29 cellular contexts compared by ENCODE assay signal in the genomic region with DNA sequence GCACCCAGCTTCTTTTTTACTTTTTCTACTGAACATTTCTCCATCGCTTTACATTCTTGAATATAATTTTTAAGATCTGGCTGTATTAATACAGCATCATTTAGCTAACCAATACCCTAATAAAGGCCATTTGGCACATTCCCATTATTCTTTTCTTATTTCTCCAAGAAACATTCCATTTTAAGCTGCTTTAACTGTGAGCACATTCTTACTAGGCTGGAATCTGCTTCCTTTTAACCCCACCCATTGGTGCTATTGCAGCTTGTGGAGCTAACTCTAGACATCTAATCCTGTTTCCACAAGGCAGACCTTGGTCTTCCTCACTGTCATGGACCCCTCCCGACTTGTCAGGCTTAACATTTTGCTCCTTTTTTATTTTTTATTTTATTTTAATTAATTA.
"Had no signal": no experiment of that assay in that cellular context is flagged by ENCODE, and none has a peak within 500 bp of the region (broad histone marks: within the 10 kb centered on the region; RNA-seq: fewer than 3 reads in every experiment).

No MANE protein-coding gene starts in this region.

- ATAC-seq: effector memory CD8-positive, alpha-beta T cell; foreskin keratinocyte; heart right ventricle; left colon; left ventricle myocardium superior; lower lobe of right lung; naive thymus-derived CD8-positive, alpha-beta T cell; psoas muscle; right lobe of liver; stimulated activated naive CD8-positive, alpha-beta T cell treated with anti-CD3 and anti-CD28 coated beads, Interleukin-15, amount 100 ng/mL, for 72 hours; upper lobe of right lung had no signal

- H3K9me3 ChIP-seq: heart right ventricle, lower lobe of right lung, psoas muscle, right lobe of liver, suprapubic skin, transverse colon, upper lobe of right lung, uterus had no signal

- H3K4me2 ChIP-seq: smooth muscle cell had no signal

- H3K27me3 ChIP-seq: foreskin keratinocyte, heart right ventricle, right lobe of liver, suprapubic skin, transverse colon, upper lobe of right lung, uterus had no signal

- H3K4me3 ChIP-seq: coronary artery, heart right ventricle, lower lobe of right lung, psoas muscle, right lobe of liver, smooth muscle cell, suprapubic skin, transverse colon, upper lobe of right lung, uterus had no signal

- H3K27ac ChIP-seq: coronary artery, foreskin keratinocyte, heart right ventricle, lower lobe of right lung, psoas muscle, right lobe of liver, suprapubic skin, transverse colon, upper lobe of right lung, uterus had no signal

- DNase-seq: effector memory CD8-positive, alpha-beta T cell; erythroblast; foreskin keratinocyte; glutamatergic neuron; heart right ventricle; hippocampal formation; islet precursor cell; kidney glomerular epithelial cell; left colon; left ventricle myocardium superior; lower lobe of right lung; naive thymus-derived CD8-positive, alpha-beta T cell; nephron progenitor cell; nucleus accumbens; posterior cingulate gyrus; psoas muscle; right lobe of liver; stimulated activated CD4-positive, alpha-beta T cell treated with anti-CD3 and anti-CD28 coated beads, Interleukin-12 subunit alpha, Interleukin-12 subunit beta, amount 100 ng/mL, for 4 hours; stimulated activated CD4-positive, alpha-beta T cell treated with anti-CD3 and anti-CD28 coated beads, Interleukin-1b, Interleukin-23, amount 100 ng/mL, for 48 hours; stimulated activated CD4-positive, alpha-beta T cell treated with anti-CD3 and anti-CD28 coated beads, Interleukin-4, amount 100 ng/mL, for 1 hour; stimulated activated CD8-positive, alpha-beta memory T cell treated with anti-CD3 and anti-CD28 coated beads, Interleukin-4, amount 100 ng/mL, for 48 hours; stimulated activated naive CD4-positive, alpha-beta T cell; stimulated activated naive CD8-positive, alpha-beta T cell treated with anti-CD3 and anti-CD28 coated beads, Interleukin-15, amount 100 ng/mL, for 72 hours; transverse colon; upper lobe of right lung; uterus had no signal

- H3K4me1 ChIP-seq: foreskin keratinocyte, right lobe of liver, suprapubic skin, uterus had no signal

- H3K36me3 ChIP-seq: transverse colon, uterus had no signal
